9 cellular contexts compared by ENCODE assay signal in genomic region chr17:3602499-3602898, GRCh38. TPM values are rescaled to one million over a fixed set of nuclear protein-coding genes. Genes with fewer than 3 reads are reported as not detected.
DNase-seq lines count a peak whose midpoint lies in the region; ATAC-seq and TF ChIP-seq lines count a peak whose summit lies in the region.
"Had no signal": no experiment of that assay in that cellular context is flagged by ENCODE, and none has a peak within 500 bp of the region (broad histone marks: within the 10 kb centered on the region; RNA-seq: fewer than 3 reads in every experiment).

No MANE protein-coding gene starts in this region.

- no peak overlapping the region for H3K4me2 ChIP-seq in Karpas-422 (ENCODE audit: low read depth, low read length, poor library complexity, severe bottlenecking)

- peak; percentile 40 for DNase-seq in GDM1 (lab: John Stamatoyannopoulos, UW)
- peak; percentile 92 for DNase-seq in Karpas-422
- DNase-seq in ascending aorta (ENCODE audit: low spot score in 2 of 2), result no peak
- no peak for DNase-seq in left lung
- no peak for DNase-seq in 8988T

- no peaks in the 10 kb centered on the region for H3K9me2 ChIP-seq in Karpas-422 (replicated peaks; ENCODE audit: insufficient read depth, low read length)

- H3K9me3 ChIP-seq in Karpas-422 (ENCODE audit: low read length), result no peaks in the 10 kb centered on the region
- H3K9me3 ChIP-seq in ascending aorta, result no peaks in the 10 kb centered on the region
- no peaks in the 10 kb centered on the region for H3K9me3 ChIP-seq in left lung

- intact Hi-C loops in ascending aorta (cut with DNase I) (no loop called here), left lung (cut with DNase I) (no loop called here)

- H3K36me3 ChIP-seq in Karpas-422 (ENCODE audit: insufficient read depth, low read length) (no peaks in the 10 kb centered on the region), ascending aorta (peaks cover 8 to 19% of the 10 kb centered on the region in 2 donors), left lung (peaks cover 0 to 26% of the 10 kb centered on the region in 2 donors)

- H3K9ac ChIP-seq in Karpas-422 (ENCODE audit: low read length), result no peak overlapping the region

- H3K27me3 ChIP-seq in Karpas-422 (ENCODE audit: low read length) (no peaks in the 10 kb centered on the region), ascending aorta (no peaks in the 10 kb centered on the region), left lung (no peaks in the 10 kb centered on the region)

- H3K27ac ChIP-seq in Karpas-422 (ENCODE audit: low read length) (no peak overlapping the region), ascending aorta (no peak overlapping the region), left lung (no peak overlapping the region)

- no peak overlapping the region for H2AFZ ChIP-seq in Karpas-422 (ENCODE audit: low read length)

- no peaks in the 10 kb centered on the region for H3K79me2 ChIP-seq in Karpas-422 (ENCODE audit: low read length)

- H4K20me1 ChIP-seq in Karpas-422 (ENCODE audit: insufficient read depth, low read depth, low read length), result no peaks in the 10 kb centered on the region

- H3K4me1 ChIP-seq in Karpas-422 (ENCODE audit: low read length) (no peaks in the 10 kb centered on the region), ascending aorta (no peaks in the 10 kb centered on the region), left lung (no peaks in the 10 kb centered on the region)

- ATAC-seq in left lung (peak; percentile 47), HG02588 (IDR thresholded peaks at IDR 0.05; ENCODE audit: unreplicated experiment) (no peak), GM19455 (IDR thresholded peaks at IDR 0.05; ENCODE audit: unreplicated experiment) (no peak), GM21390 (IDR thresholded peaks at IDR 0.05; ENCODE audit: unreplicated experiment) (no peak)

- H3K4me3 ChIP-seq in Karpas-422 (ENCODE audit: low read length), result no peak overlapping the region
- no peak overlapping the region for H3K4me3 ChIP-seq in ascending aorta
- H3K4me3 ChIP-seq in left lung, result no peak overlapping the region
- H3K4me3 ChIP-seq: lung had no signal

- peak in 2 of 3 experiments; percentile 22 to 39 for TF ChIP-seq CTCF in ascending aorta (IDR thresholded peaks at IDR 0.05)
- peak in 1 of 2 donors; percentile 30 for TF ChIP-seq CTCF in left lung (IDR thresholded peaks at IDR 0.05)

RNA-seq across cellular contexts. Expression of gene TRPV1, which starts 6.7 kb away (rescaled TPM):
- total RNA-seq in Karpas-422 (2014; rRNA removed; shearing (Covaris generic); ENCODE audit: low replicate concordance), result 3.3 and 4.3 TPM in 2 replicates
- total RNA-seq in ascending aorta, result 15.9 TPM
- total RNA-seq in left lung, result 1 to 10 TPM; 3.3 to 3.7 TPM

RNA-seq across cellular contexts. Expression of gene SHPK, which starts 33.6 kb away (rescaled TPM):
- 5.4 and 11.6 TPM in 2 replicates for total RNA-seq in Karpas-422 (2014; rRNA removed; shearing (Covaris generic); ENCODE audit: low replicate concordance)
- total RNA-seq in ascending aorta (0.32 TPM), left lung (10 to 100 TPM; 11.0 to 13.1 TPM)

RNA-seq across cellular contexts. Expression of gene CTNS, which starts 34.1 kb away (rescaled TPM):
- total RNA-seq in Karpas-422 (2014; rRNA removed; shearing (Covaris generic); ENCODE audit: low replicate concordance), result 21.1 and 27.3 TPM in 2 replicates
- 16.7 TPM for total RNA-seq in ascending aorta
- total RNA-seq in left lung, result 10 to 100 TPM; 20.1 to 30.6 TPM

RNA-seq across cellular contexts. Expression of gene TRPV3, which starts 44.9 kb away (rescaled TPM):
- total RNA-seq in Karpas-422 (2014; rRNA removed; shearing (Covaris generic); ENCODE audit: low replicate concordance), result 0.87 and 1.4 TPM in 2 replicates
- total RNA-seq in ascending aorta, result 0.11 TPM
- total RNA-seq in left lung, result under 1 TPM; 0.55 to 0.58 TPM

Comparison
In these comparisons a context has a peak if more than half of its experiments do, and no peak if none do; other contexts are left out.
1. DNase-seq: peak in GDM1 (single experiment) and Karpas-422 (single experiment); none in ascending aorta (0 of 2), left lung (0 of 2) and 8988T (single experiment).